Comparison of ENCODE assay signal across 16 cellular contexts in the genomic region with DNA sequence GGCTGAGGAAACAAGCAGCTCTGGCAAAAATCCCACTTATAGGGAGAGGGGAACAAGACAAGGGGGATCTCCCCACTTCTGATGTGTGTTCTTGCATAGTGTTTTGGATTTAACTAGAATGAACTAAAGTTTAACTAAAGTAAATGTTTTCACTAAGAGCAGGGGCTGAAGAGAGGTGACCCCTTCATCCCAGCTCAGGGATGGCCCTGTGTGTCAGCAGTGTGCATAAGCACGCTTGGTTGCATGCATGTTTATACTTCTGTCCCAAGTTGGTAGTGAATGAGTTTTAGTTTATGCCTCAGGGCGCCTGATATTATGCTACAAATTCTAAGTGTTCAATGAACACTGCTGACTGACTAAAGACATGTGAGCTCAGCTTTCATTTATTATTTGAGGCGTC.
A peak's percentile ranks its signal among the peaks of the same experiment; 100 is the strongest.
DNase-seq lines count a peak whose midpoint lies in the region; FAIRE-seq and TF ChIP-seq lines count a peak whose summit lies in the region.
"Had no signal": no experiment of that assay in that cellular context is flagged by ENCODE, and none has a peak within 500 bp of the region (broad histone marks: within the 10 kb centered on the region; RNA-seq: fewer than 3 reads in every experiment).

No MANE protein-coding gene starts in this region.

- no peak overlapping the region for H4K5ac ChIP-seq in H1 (ENCODE audit: insufficient read length, low read depth, low read length)

- H3K4me3 Mint-ChIP-seq in osteocyte (ENCODE audit: unreplicated experiment), result no peak overlapping the region
- no peak overlapping the region for H3K4me3 Mint-ChIP-seq in activated T-helper 2 cell treated with anti-CD3 and anti-CD28 coated beads, Interferon-gamma antibody, Interleukin-2, Interleukin-4, amounts not matched to agents 10 μg/mL and 5 μg/mL and 100 μg/mL, durations not matched to agents 14 hours and 24 hours and 36 hours (ENCODE audit: low read depth)
- H3K4me3 Mint-ChIP-seq in endodermal cell, result no peak overlapping the region
- H3K4me3 Mint-ChIP-seq: CD4-positive, alpha-beta T cell had no signal

- no peak overlapping the region for H2AFZ ChIP-seq in H1 (ENCODE audit: low read length)

- H3K79me1 ChIP-seq in H1 (ENCODE audit: low read depth, low read length), result no peaks in the 10 kb centered on the region

- no peaks in the 10 kb centered on the region for H3K9me3 ChIP-seq in H1 (ENCODE audit: insufficient read depth in 2 of 2, low read depth in 1 of 2, low read length in 1 of 2)
- no peaks in the 10 kb centered on the region for H3K9me3 ChIP-seq in endodermal cell (ENCODE audit: control insufficient read depth, low read length)
- no peaks in the 10 kb centered on the region for H3K9me3 ChIP-seq in uterus

- H3K27ac Mint-ChIP-seq in osteocyte (ENCODE audit: unreplicated experiment) (peak overlapping the region; percentile 31), endodermal cell (no peak overlapping the region)
- no peak overlapping the region for H3K27ac Mint-ChIP-seq in activated T-helper 2 cell treated with anti-CD3 and anti-CD28 coated beads, Interferon-gamma antibody, Interleukin-2, Interleukin-4, amounts not matched to agents 10 μg/mL and 5 μg/mL and 100 μg/mL, durations not matched to agents 14 hours and 24 hours and 36 hours
- H3K27ac Mint-ChIP-seq: CD4-positive, alpha-beta T cell had no signal

- H3K36me3 ChIP-seq in H1 (ENCODE audit: control insufficient read depth in 2 of 4, insufficient read depth in 4 of 4, low read length in 3 of 4), result no peaks in the 10 kb centered on the region
- H3K36me3 ChIP-seq in endodermal cell (ENCODE audit: control insufficient read depth, insufficient read depth, low read length), result peaks cover 44% of the 10 kb centered on the region
- no peaks in the 10 kb centered on the region for H3K36me3 ChIP-seq in uterus

- no peak for TF ChIP-seq CTCF in H1 (IDR thresholded peaks at IDR 0.05; ENCODE audit: control extremely low read depth in 1 of 3, insufficient read depth in 1 of 3, low read depth in 1 of 3, low read length in 3 of 3)
- no peak for TF ChIP-seq CTCF in osteocyte (IDR thresholded peaks at IDR 0.05)
- TF ChIP-seq CTCF in endodermal cell (conservative IDR thresholded peaks at IDR 0.05), result no peak
- TF ChIP-seq CTCF in uterus (IDR thresholded peaks at IDR 0.05), result no peak

- 87% methylated on average over 3 of the region's 3 CpGs; no CpG with 5 or more reads in 1 of the 2 experiments for WGBS in H1 (ENCODE audit: extremely low coverage in 1 of 2, insufficient coverage in 1 of 2, insufficient read length in 1 of 2, insufficient replicate concordance in 2 of 2, low coverage in 1 of 2, low lambda C conversion rate in 2 of 2, missing lambda C conversion rate in 1 of 2), 2 experiments
- 95% methylated on average over 2 to 3 of the region's 3 CpGs for WGBS in endodermal cell (ENCODE audit: insufficient coverage in 1 of 2, insufficient read length in 1 of 2), 2 experiments

- H3K27me3 ChIP-seq in H1 (replicated peaks in 1 of 4; ENCODE audit: control insufficient read depth in 3 of 4, extremely low read depth in 1 of 4, insufficient read depth in 3 of 4, low read length in 3 of 4), result no peaks in the 10 kb centered on the region
- H3K27me3 ChIP-seq in endodermal cell (ENCODE audit: control insufficient read depth, insufficient read depth, low read length, poor library complexity, severe bottlenecking), result no peaks in the 10 kb centered on the region
- no peaks in the 10 kb centered on the region for H3K27me3 ChIP-seq in uterus

- TF ChIP-seq POLR2A in H1 (IDR thresholded peaks at IDR 0.05; ENCODE audit: control extremely low read depth in 1 of 2, low read depth in 2 of 2, low read length in 2 of 2) (no peak), GM12891 (IDR thresholded peaks at IDR 0.05; ENCODE audit: low read depth, low read length) (no peak), uterus (IDR thresholded peaks at IDR 0.05) (no peak)

- H3K56ac ChIP-seq in H1 (replicated peaks; ENCODE audit: insufficient read length, low read depth, low read length), result no peak overlapping the region

- H3K9ac ChIP-seq in H1 (replicated peaks in 1 of 4; ENCODE audit: extremely low read depth in 1 of 4, low read depth in 3 of 4, low read length in 3 of 4) (no peak overlapping the region), endodermal cell (ENCODE audit: extremely low read depth, low read length, poor library complexity, severe bottlenecking) (no peak overlapping the region)

- no peak overlapping the region for H2AK5ac ChIP-seq in H1 (ENCODE audit: low read depth, low read length)

- no peak overlapping the region for H3K4me2 ChIP-seq in H1 (ENCODE audit: insufficient read depth in 1 of 2, low read depth in 2 of 2, low read length in 2 of 2)

- no peak overlapping the region for H2BK12ac ChIP-seq in H1 (ENCODE audit: low read depth, low read length)

- H3K4ac ChIP-seq in H1 (replicated peaks; ENCODE audit: insufficient read length, low read depth, low read length), result no peak overlapping the region

- no peak overlapping the region for H3K23ac ChIP-seq in H1 (ENCODE audit: insufficient read length)

- H3K4me1 Mint-ChIP-seq in osteocyte (ENCODE audit: unreplicated experiment) (peaks cover 21% of the 10 kb centered on the region), endodermal cell (peaks cover 48% of the 10 kb centered on the region)
- H3K4me1 Mint-ChIP-seq in activated T-helper 2 cell treated with anti-CD3 and anti-CD28 coated beads, Interferon-gamma antibody, Interleukin-2, Interleukin-4, amounts not matched to agents 10 μg/mL and 5 μg/mL and 100 μg/mL, durations not matched to agents 14 hours and 24 hours and 36 hours (ENCODE audit: low read depth), result no peaks in the 10 kb centered on the region

- no peak for TF ChIP-seq EP300 in H1 (IDR thresholded peaks at IDR 0.05; ENCODE audit: borderline replicate concordance in 1 of 2, low read depth in 2 of 2, low read length in 2 of 2)

- H3K36me3 Mint-ChIP-seq in osteocyte (ENCODE audit: unreplicated experiment) (no peaks in the 10 kb centered on the region), endodermal cell (ENCODE audit: low read depth) (peaks cover 16% of the 10 kb centered on the region)
- no peaks in the 10 kb centered on the region for H3K36me3 Mint-ChIP-seq in activated T-helper 2 cell treated with anti-CD3 and anti-CD28 coated beads, Interferon-gamma antibody, Interleukin-2, Interleukin-4, amounts not matched to agents 10 μg/mL and 5 μg/mL and 100 μg/mL, durations not matched to agents 14 hours and 24 hours and 36 hours (ENCODE audit: low read depth)

- H3K9me3 Mint-ChIP-seq in osteocyte (ENCODE audit: unreplicated experiment) (no peaks in the 10 kb centered on the region), endodermal cell (no peaks in the 10 kb centered on the region)
- no peaks in the 10 kb centered on the region for H3K9me3 Mint-ChIP-seq in activated T-helper 2 cell treated with anti-CD3 and anti-CD28 coated beads, Interferon-gamma antibody, Interleukin-2, Interleukin-4, amounts not matched to agents 10 μg/mL and 5 μg/mL and 100 μg/mL, durations not matched to agents 14 hours and 24 hours and 36 hours
- H3K9me3 Mint-ChIP-seq: CD4-positive, alpha-beta T cell had no signal

- no peak overlapping the region for H3K4me3 ChIP-seq in H1 (ENCODE audit: extremely low read depth in 1 of 4, insufficient read depth in 2 of 4, low read depth in 3 of 4, low read length in 4 of 4)
- no peak overlapping the region for H3K4me3 ChIP-seq in endodermal cell (ENCODE audit: low read length)
- H3K4me3 ChIP-seq in uterus, result no peak overlapping the region

- no peaks in the 10 kb centered on the region for H3K23me2 ChIP-seq in H1 (ENCODE audit: low read depth, low read length)

- H3K27ac ChIP-seq in H1 (ENCODE audit: low read depth, low read length) (no peak overlapping the region), endodermal cell (ENCODE audit: low read depth, low read length) (no peak overlapping the region), uterus (no peak overlapping the region)

- H3K14ac ChIP-seq in H1 (ENCODE audit: insufficient read length), result no peak overlapping the region

- no peak for TF ChIP-seq RAD21 in H1 (IDR thresholded peaks at IDR 0.05 in 1 of 2, conservative IDR thresholded peaks at IDR 0.05 in 1 of 2; ENCODE audit: low read depth in 2 of 2, low read length in 2 of 2)

- CTCF ChIA-PET in H1 (lab: Charles Lee; ENCODE audit: partially characterized antibody), result interaction anchor here (0.6 to 1.8 kb wide), 7 partner anchors 8 to 169 kb away, joined by 3 to 9 read pairs (median 3); no protein-coding TSS in a partner anchor

- H2BK5ac ChIP-seq in H1 (ENCODE audit: low read depth, low read length), result no peak overlapping the region

- POLR2A ChIA-PET in H1 (lab: Charles Lee; ENCODE audit: partially characterized antibody), result interaction anchor here (0.7 to 1.3 kb wide), 3 partner anchors 12 to 170 kb away, joined by 3 read pairs; no protein-coding TSS in a partner anchor

- peaks cover 2 to 12% (median 10%) of the 10 kb centered on the region in 4 experiments; a peak in 4 of 7 replicates for H3K4me1 ChIP-seq in H1 (replicated peaks in 1 of 4; ENCODE audit: control insufficient read depth in 3 of 4, insufficient read depth in 4 of 4, low read length in 3 of 4)
- no peaks in the 10 kb centered on the region for H3K4me1 ChIP-seq in endodermal cell (ENCODE audit: control insufficient read depth, insufficient read depth, low read length)
- no peaks in the 10 kb centered on the region for H3K4me1 ChIP-seq in uterus

- H2BK15ac ChIP-seq in H1 (ENCODE audit: low read length), result no peak overlapping the region

- H3K27me3 Mint-ChIP-seq in osteocyte (ENCODE audit: unreplicated experiment), result no peaks in the 10 kb centered on the region
- H3K27me3 Mint-ChIP-seq in activated T-helper 2 cell treated with anti-CD3 and anti-CD28 coated beads, Interferon-gamma antibody, Interleukin-2, Interleukin-4, amounts not matched to agents 10 μg/mL and 5 μg/mL and 100 μg/mL, durations not matched to agents 14 hours and 24 hours and 36 hours (ENCODE audit: low read depth), result peaks cover 12% of the 10 kb centered on the region
- H3K27me3 Mint-ChIP-seq in endodermal cell (ENCODE audit: insufficient read depth), result no peaks in the 10 kb centered on the region
- H3K27me3 Mint-ChIP-seq: CD4-positive, alpha-beta T cell had no signal

- no peak overlapping the region for H4K91ac ChIP-seq in H1 (replicated peaks; ENCODE audit: insufficient read length, low read length)

- no peak overlapping the region for H4K8ac ChIP-seq in H1 (ENCODE audit: extremely low read depth, insufficient read depth, low read length)

- H3K18ac ChIP-seq in H1 (ENCODE audit: extremely low read depth, low read length), result no peak overlapping the region

- intact Hi-C loops in activated T-helper 2 cell treated with anti-CD3 and anti-CD28 coated beads, Interferon-gamma antibody, Interleukin-2, Interleukin-4, amounts not matched to agents 10 μg/mL and 5 μg/mL and 100 μg/mL, durations not matched to agents 14 hours and 24 hours and 36 hours (cut with micrococcal nuclease), result no loop called here
- intact Hi-C loops in uterus (cut with DNase I; ENCODE audit: low total_unique reads), result no loop called here

- H4K20me1 ChIP-seq in H1 (replicated peaks in 1 of 2; ENCODE audit: control insufficient read depth in 1 of 2, insufficient read depth in 2 of 2, low read length in 2 of 2), result no peaks in the 10 kb centered on the region

- peak; percentile 43 for DNase-seq in M059J (ENCODE audit: low read depth)
- no peak for DNase-seq in H1 (ENCODE audit: low read depth in 1 of 2, low spot score in 2 of 2)
- peak; percentile 66 for DNase-seq in left kidney (ENCODE audit: low read depth, low spot score)
- no peak for DNase-seq in osteocyte (ENCODE audit: extremely low spot score, unreplicated experiment)
- DNase-seq in GM12891 (ENCODE audit: insufficient read length, low spot score), result no peak
- no peak for DNase-seq in activated T-helper 2 cell treated with anti-CD3 and anti-CD28 coated beads, Interferon-gamma antibody, Interleukin-2, Interleukin-4, amounts not matched to agents 10 μg/mL and 5 μg/mL and 100 μg/mL, durations not matched to agents 14 hours and 24 hours and 36 hours (ENCODE audit: low spot score)
- no peak for DNase-seq in endodermal cell
- DNase-seq in uterus, result no peak
- DNase-seq: AML-193; CD4-positive, alpha-beta T cell; DMS 273 treated with DMSO at 0.1 percent for 48 hours; GOT3; Kasumi-1; NCI-H446 treated with DMSO at 0.1 percent for 48 hours; SHP77 treated with DMSO at 0.1 percent for 48 hours had no signal

- no peak overlapping the region for H2BK120ac ChIP-seq in H1 (replicated peaks; ENCODE audit: low read depth, low read length)

- H3K79me2 ChIP-seq in H1 (ENCODE audit: control insufficient read depth in 1 of 2, insufficient read depth in 2 of 2, low read length in 2 of 2), result no peaks in the 10 kb centered on the region

- FAIRE-seq in H1 (lab: Jason Lieb, UNC) (no peak), GM12891 (lab: Jason Lieb, UNC) (no peak)
- FAIRE-seq: RCC 7860 had no signal

- 0 out of 2 replicates have a peak overlapping the region, but pooled peaks have one; percentile 17 for H2BK20ac ChIP-seq in H1 (ENCODE audit: low read length)

Comparison
In these comparisons a context has a peak if more than half of its experiments do, and no peak if none do; other contexts are left out.
1. DNase-seq: peak in M059J (single experiment) and left kidney (single experiment); none in H1 (0 of 2), osteocyte (single experiment), GM12891 (single experiment), activated T-helper 2 cell treated with anti-CD3 and anti-CD28 coated beads, Interferon-gamma antibody, Interleukin-2, Interleukin-4, amounts not matched to agents 10 μg/mL and 5 μg/mL and 100 μg/mL, durations not matched to agents 14 hours and 24 hours and 36 hours (single experiment), endodermal cell (single experiment) and uterus (0 of 2).